Comparison of ENCODE assay signal across 7 cellular contexts in the genomic region with DNA sequence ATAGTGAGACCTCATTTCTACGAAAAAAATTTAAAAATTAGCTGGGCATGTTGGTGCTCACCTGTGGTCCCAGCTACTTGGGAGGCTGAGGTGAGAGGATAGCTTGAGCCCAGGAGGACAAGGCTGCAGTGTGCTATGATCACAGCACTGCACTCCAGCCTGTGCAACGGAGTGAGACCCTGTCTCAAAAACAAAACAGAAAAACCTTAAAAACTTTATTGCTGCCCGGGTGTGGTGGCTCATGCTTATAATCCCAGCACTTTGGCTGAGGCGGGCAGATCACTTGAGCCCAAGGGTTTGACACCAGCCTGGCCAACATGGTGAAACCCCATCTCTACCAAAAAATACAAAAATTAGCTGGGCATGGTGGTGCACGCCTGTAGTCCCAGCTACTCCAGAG. TPM values are rescaled to one million over a fixed set of nuclear protein-coding genes. Genes with fewer than 3 reads are reported as not detected.
A peak's percentile ranks its signal among the peaks of the same experiment; 100 is the strongest.
DNase-seq lines count a peak whose midpoint lies in the region; ATAC-seq and TF ChIP-seq lines count a peak whose summit lies in the region.
"Not testable (repeated sequence)": the region's sequence is repeated elsewhere in the genome, so short reads cannot be mapped to it uniquely, and the experiment has no call there.

No MANE protein-coding gene starts in this region.

- not testable (repeated sequence) for H3K27me3 ChIP-seq in CD4-positive, alpha-beta memory T cell (ENCODE audit: insufficient read depth, low read length); SJSA1 (replicated peaks)

- H3K4me1 ChIP-seq in CD4-positive, alpha-beta memory T cell (ENCODE audit: insufficient read depth, low read length) = peaks cover 59% of the 10 kb centered on the region
- peaks cover 55% of the 10 kb centered on the region for H3K4me1 ChIP-seq in SJSA1 (replicated peaks)

- intact Hi-C loops in CD4-positive, alpha-beta memory T cell (cut with micrococcal nuclease); activated T-helper 1 cell treated with anti-CD3 and anti-CD28 coated beads, Interleukin-12 subunit alpha, Interleukin-12 subunit beta, Interleukin-2, Interleukin-4 antibody, amounts not matched to agents 30 ng/mL and 10 ng/mL and 1 ng/mL, durations not matched to agents 14 hours and 24 hours and 36 hours (cut with micrococcal nuclease); natural killer cell (cut with micrococcal nuclease): not testable (repeated sequence)

- not testable (repeated sequence) for DNase-seq in CD4-positive, alpha-beta memory T cell; SJSA1 (ENCODE audit: low read depth in 1 of 2, low spot score in 2 of 2); activated CD4-positive, alpha-beta T cell treated with anti-CD3 and anti-CD28 coated beads, Interleukin-2, amount 10 ng/mL, durations not matched to agents 7 days and 5 days; activated T-helper 1 cell treated with anti-CD3 and anti-CD28 coated beads, Interleukin-12 subunit alpha, Interleukin-12 subunit beta, Interleukin-2, Interleukin-4 antibody, amounts not matched to agents 30 ng/mL and 10 ng/mL and 1 ng/mL, durations not matched to agents 14 hours and 24 hours and 36 hours (ENCODE audit: low spot score); effector memory CD8-positive, alpha-beta T cell; natural killer cell

- H3K9me3 Mint-ChIP-seq in CD4-positive, alpha-beta memory T cell; activated CD4-positive, alpha-beta T cell treated with anti-CD3 and anti-CD28 coated beads, Interleukin-2, amount 10 ng/mL, durations not matched to agents 7 days and 5 days; activated T-helper 1 cell treated with anti-CD3 and anti-CD28 coated beads, Interleukin-12 subunit alpha, Interleukin-12 subunit beta, Interleukin-2, Interleukin-4 antibody, amounts not matched to agents 30 ng/mL and 10 ng/mL and 1 ng/mL, durations not matched to agents 14 hours and 24 hours and 36 hours; effector memory CD8-positive, alpha-beta T cell; natural killer cell: not testable (repeated sequence)

- TF ChIP-seq CTCF in natural killer cell (IDR thresholded peaks at IDR 0.05) = not testable (repeated sequence)

- CTCF ChIA-PET in CD4-positive, alpha-beta memory T cell (lab: Charles Lee; ENCODE audit: partially characterized antibody) = interaction anchor here (8.4 to 8.6 kb wide), 2 partner anchors 14 to 25 kb away, joined by 82 to 117 read pairs; partner anchors contain the start of gene PDE4A
- CTCF ChIA-PET in activated CD4-positive, alpha-beta T cell treated with anti-CD3 and anti-CD28 coated beads, Interleukin-2, amount 10 ng/mL, durations not matched to agents 7 days and 5 days (lab: Charles Lee) = interaction anchor here (0.6 to 27.9 kb wide), 6 partner anchors 6 to 348 kb away, joined by 4 to 612 read pairs (median 9); partner anchors contain the start of genes CDC37 and PDE4A

- H3K4me3 Mint-ChIP-seq in CD4-positive, alpha-beta memory T cell; activated CD4-positive, alpha-beta T cell treated with anti-CD3 and anti-CD28 coated beads, Interleukin-2, amount 10 ng/mL, durations not matched to agents 7 days and 5 days; activated T-helper 1 cell treated with anti-CD3 and anti-CD28 coated beads, Interleukin-12 subunit alpha, Interleukin-12 subunit beta, Interleukin-2, Interleukin-4 antibody, amounts not matched to agents 30 ng/mL and 10 ng/mL and 1 ng/mL, durations not matched to agents 14 hours and 24 hours and 36 hours; natural killer cell: not testable (repeated sequence)
- peak overlapping the region; percentile 15 to 23 for H3K4me3 Mint-ChIP-seq in effector memory CD8-positive, alpha-beta T cell

- ATAC-seq in effector memory CD8-positive, alpha-beta T cell (replicated peaks); natural killer cell: not testable (repeated sequence)

- not testable (repeated sequence) for H3K36me3 ChIP-seq in CD4-positive, alpha-beta memory T cell (ENCODE audit: insufficient read depth, low read length); KOPT-K1 (ENCODE audit: insufficient read depth, low read length); SJSA1

- not testable (repeated sequence) for H3K4me3 ChIP-seq in CD4-positive, alpha-beta memory T cell (ENCODE audit: low read length in 2 of 2); SJSA1

- POLR2A ChIA-PET in CD4-positive, alpha-beta memory T cell (lab: Charles Lee; ENCODE audit: partially characterized antibody) = interaction anchor here (20.6 to 26.5 kb wide), 2 partner anchors 2 to 13 kb away, joined by 470 read pairs; partner anchors contain the start of genes CDC37 and PDE4A
- POLR2A ChIA-PET in activated CD4-positive, alpha-beta T cell treated with anti-CD3 and anti-CD28 coated beads, Interleukin-2, amount 10 ng/mL, durations not matched to agents 7 days and 5 days (lab: Charles Lee) = not testable (repeated sequence)

- peak overlapping the region in 4 of 7 donors; percentile 7 to 81 (median 51) for H3K27ac Mint-ChIP-seq in CD4-positive, alpha-beta memory T cell
- peak overlapping the region; percentile 91 for H3K27ac Mint-ChIP-seq in activated CD4-positive, alpha-beta T cell treated with anti-CD3 and anti-CD28 coated beads, Interleukin-2, amount 10 ng/mL, durations not matched to agents 7 days and 5 days
- H3K27ac Mint-ChIP-seq in activated T-helper 1 cell treated with anti-CD3 and anti-CD28 coated beads, Interleukin-12 subunit alpha, Interleukin-12 subunit beta, Interleukin-2, Interleukin-4 antibody, amounts not matched to agents 30 ng/mL and 10 ng/mL and 1 ng/mL, durations not matched to agents 14 hours and 24 hours and 36 hours = peak overlapping the region; percentile 95
- peak overlapping the region in 1 of 2 donors; percentile 67 for H3K27ac Mint-ChIP-seq in effector memory CD8-positive, alpha-beta T cell
- peak overlapping the region; percentile 97 to 98 for H3K27ac Mint-ChIP-seq in natural killer cell

- H3K4me1 Mint-ChIP-seq in CD4-positive, alpha-beta memory T cell = peaks cover 24 to 71% (median 53%) of the 10 kb centered on the region in 4 donors
- peaks cover 78% of the 10 kb centered on the region for H3K4me1 Mint-ChIP-seq in activated CD4-positive, alpha-beta T cell treated with anti-CD3 and anti-CD28 coated beads, Interleukin-2, amount 10 ng/mL, durations not matched to agents 7 days and 5 days
- H3K4me1 Mint-ChIP-seq in activated T-helper 1 cell treated with anti-CD3 and anti-CD28 coated beads, Interleukin-12 subunit alpha, Interleukin-12 subunit beta, Interleukin-2, Interleukin-4 antibody, amounts not matched to agents 30 ng/mL and 10 ng/mL and 1 ng/mL, durations not matched to agents 14 hours and 24 hours and 36 hours (ENCODE audit: low read depth) = peaks cover 75% of the 10 kb centered on the region
- peaks cover 40 to 42% of the 10 kb centered on the region in 2 donors for H3K4me1 Mint-ChIP-seq in effector memory CD8-positive, alpha-beta T cell (ENCODE audit: low read depth in 2 of 2)
- peaks cover 59 to 71% of the 10 kb centered on the region in 2 donors for H3K4me1 Mint-ChIP-seq in natural killer cell

- not testable (repeated sequence) for H3K36me3 Mint-ChIP-seq in CD4-positive, alpha-beta memory T cell; activated CD4-positive, alpha-beta T cell treated with anti-CD3 and anti-CD28 coated beads, Interleukin-2, amount 10 ng/mL, durations not matched to agents 7 days and 5 days (ENCODE audit: low read depth); activated T-helper 1 cell treated with anti-CD3 and anti-CD28 coated beads, Interleukin-12 subunit alpha, Interleukin-12 subunit beta, Interleukin-2, Interleukin-4 antibody, amounts not matched to agents 30 ng/mL and 10 ng/mL and 1 ng/mL, durations not matched to agents 14 hours and 24 hours and 36 hours (ENCODE audit: low read depth); effector memory CD8-positive, alpha-beta T cell (ENCODE audit: insufficient read depth); natural killer cell

- not testable (repeated sequence) for H3K27me3 Mint-ChIP-seq in CD4-positive, alpha-beta memory T cell; activated CD4-positive, alpha-beta T cell treated with anti-CD3 and anti-CD28 coated beads, Interleukin-2, amount 10 ng/mL, durations not matched to agents 7 days and 5 days; activated T-helper 1 cell treated with anti-CD3 and anti-CD28 coated beads, Interleukin-12 subunit alpha, Interleukin-12 subunit beta, Interleukin-2, Interleukin-4 antibody, amounts not matched to agents 30 ng/mL and 10 ng/mL and 1 ng/mL, durations not matched to agents 14 hours and 24 hours and 36 hours (ENCODE audit: insufficient read depth); effector memory CD8-positive, alpha-beta T cell; natural killer cell (ENCODE audit: low read depth in 2 of 2)

- not testable (repeated sequence) for H3K27ac ChIP-seq in CD4-positive, alpha-beta memory T cell (ENCODE audit: low read depth, low read length)
- peak overlapping the region; percentile 88 for H3K27ac ChIP-seq in KOPT-K1 (ENCODE audit: low read depth, low read length, poor library complexity, severe bottlenecking)
- H3K27ac ChIP-seq in SJSA1 = peak overlapping the region; percentile 75; the same call in 1 of the 2 replicates

- H3K9me3 ChIP-seq in CD4-positive, alpha-beta memory T cell (ENCODE audit: control insufficient read depth in 1 of 2, low read length in 2 of 2); KOPT-K1 (ENCODE audit: insufficient read depth, low read length, poor library complexity, severe bottlenecking); SJSA1 (replicated peaks): not testable (repeated sequence)

RNA-seq across cellular contexts. Expression of gene CDC37, which starts 7.9 kb away (rescaled TPM):
- 100 to 1,000 TPM; 180 to 185 TPM for total RNA-seq in CD4-positive, alpha-beta memory T cell
- polyA plus RNA-seq in CD4-positive, alpha-beta memory T cell = 10 to 100 TPM; 51.8 to 87.1 TPM
- 284 and 367 TPM in 2 replicates for total RNA-seq in SJSA1 (2014; rRNA removed; shearing (Covaris generic))
- total RNA-seq in activated CD4-positive, alpha-beta T cell treated with anti-CD3 and anti-CD28 coated beads, Interleukin-2, amount 10 ng/mL, durations not matched to agents 7 days and 5 days = 100 to 1,000 TPM; 200 to 205 TPM
- total RNA-seq in activated T-helper 1 cell treated with anti-CD3 and anti-CD28 coated beads, Interleukin-12 subunit alpha, Interleukin-12 subunit beta, Interleukin-2, Interleukin-4 antibody, amounts not matched to agents 30 ng/mL and 10 ng/mL and 1 ng/mL, durations not matched to agents 14 hours and 24 hours and 36 hours = 320 and 326 TPM in 2 replicates
- total RNA-seq in natural killer cell = 100 to 1,000 TPM; 211 to 242 (median 223) TPM

RNA-seq across cellular contexts. Expression of gene PDE4A, which starts 9.1 kb away (rescaled TPM):
- total RNA-seq in CD4-positive, alpha-beta memory T cell = 1 to 10 TPM; 2.5 to 3.3 TPM
- 1 to 10 TPM in 1 of 2 donors, under 1 TPM in 1; 0.81 to 5.6 TPM for polyA plus RNA-seq in CD4-positive, alpha-beta memory T cell
- 6.9 and 11.5 TPM in 2 replicates for total RNA-seq in SJSA1 (2014; rRNA removed; shearing (Covaris generic))
- total RNA-seq in activated CD4-positive, alpha-beta T cell treated with anti-CD3 and anti-CD28 coated beads, Interleukin-2, amount 10 ng/mL, durations not matched to agents 7 days and 5 days = 10 to 100 TPM; 12.7 to 14.3 TPM
- total RNA-seq in activated T-helper 1 cell treated with anti-CD3 and anti-CD28 coated beads, Interleukin-12 subunit alpha, Interleukin-12 subunit beta, Interleukin-2, Interleukin-4 antibody, amounts not matched to agents 30 ng/mL and 10 ng/mL and 1 ng/mL, durations not matched to agents 14 hours and 24 hours and 36 hours = 67.7 and 71.1 TPM in 2 replicates
- total RNA-seq in natural killer cell = 10 to 100 TPM; 34.2 to 46.2 (median 44.9) TPM

RNA-seq across cellular contexts. Expression of gene TYK2, which starts 30.9 kb away (rescaled TPM):
- 100 to 1,000 TPM; 297 to 314 TPM for total RNA-seq in CD4-positive, alpha-beta memory T cell
- 10 to 100 TPM; 33.3 to 77.2 TPM for polyA plus RNA-seq in CD4-positive, alpha-beta memory T cell
- 62.3 and 72.4 TPM in 2 replicates for total RNA-seq in SJSA1 (2014; rRNA removed; shearing (Covaris generic))
- 100 to 1,000 TPM; 251 to 263 TPM for total RNA-seq in activated CD4-positive, alpha-beta T cell treated with anti-CD3 and anti-CD28 coated beads, Interleukin-2, amount 10 ng/mL, durations not matched to agents 7 days and 5 days
- 268 and 271 TPM in 2 replicates for total RNA-seq in activated T-helper 1 cell treated with anti-CD3 and anti-CD28 coated beads, Interleukin-12 subunit alpha, Interleukin-12 subunit beta, Interleukin-2, Interleukin-4 antibody, amounts not matched to agents 30 ng/mL and 10 ng/mL and 1 ng/mL, durations not matched to agents 14 hours and 24 hours and 36 hours
- 100 to 1,000 TPM; 401 to 469 (median 454) TPM for total RNA-seq in natural killer cell
